ENCODE assay signal across 19 cellular contexts in genomic region chr17:4974064-4974670, GRCh38. TPM values are rescaled to one million over a fixed set of nuclear protein-coding genes. Genes with fewer than 3 reads are reported as not detected.
A peak's percentile ranks its signal among the peaks of the same experiment; 100 is the strongest.
DNase-seq lines count a peak whose midpoint lies in the region; ATAC-seq and TF ChIP-seq lines count a peak whose summit lies in the region.
"Had no signal": no experiment of that assay in that cellular context is flagged by ENCODE, and none has a peak within 500 bp of the region (broad histone marks: within the 10 kb centered on the region; RNA-seq: fewer than 3 reads in every experiment).

No MANE protein-coding gene starts in this region.

- H3K4me1 Mint-ChIP-seq in activated CD8-positive, alpha-beta memory T cell treated with anti-CD3 and anti-CD28 coated beads, Interleukin-2, amount 10 ng/mL, durations not matched to agents 7 days and 5 days = peaks cover 27% of the 10 kb centered on the region
- peaks cover 10% of the 10 kb centered on the region for H3K4me1 Mint-ChIP-seq in stimulated activated memory B cell treated with anti-CD40 and anti-IgM and Interleukin-4, amounts not matched to agents 10 μg/mL and 1 μg/mL and 100 μg/mL, for 72 hours

- H3K27me3 ChIP-seq in right atrium auricular region = no peaks in the 10 kb centered on the region
- no peaks in the 10 kb centered on the region for H3K27me3 ChIP-seq in foreskin keratinocyte
- H3K27me3 ChIP-seq: breast epithelium had no signal

- H3K4me1 ChIP-seq in right atrium auricular region (peaks cover 0 to 33% of the 10 kb centered on the region in 2 donors), foreskin keratinocyte (peaks cover 3% of the 10 kb centered on the region)
- H3K4me1 ChIP-seq: breast epithelium had no signal

- no peak for DNase-seq in activated CD8-positive, alpha-beta memory T cell treated with anti-CD3 and anti-CD28 coated beads, Interleukin-2, amount 10 ng/mL, durations not matched to agents 7 days and 5 days
- DNase-seq in activated CD8-positive, alpha-beta memory T cell treated with anti-CD3 and anti-CD28 coated beads, Interleukin-2, amount 50 U/mL, for 48 hours = no peak
- DNase-seq in right atrium auricular region (ENCODE audit: low spot score) (no peak), foreskin keratinocyte (no peak), T-helper 2 cell (no peak), NCI-H1417 treated with DMSO at 0.1 percent for 48 hours (lab: John Stamatoyannopoulos, UW) (no peak)
- DNase-seq: DMS79, GOT3, mucosa of descending colon, NCI-H2029, T-helper 1 cell, trophoblast cell, WERI-Rb-1 had no signal

- no peak overlapping the region for H3K4me3 ChIP-seq in right atrium auricular region
- H3K4me3 ChIP-seq: breast epithelium, mucosa of descending colon, smooth muscle cell had no signal

- peaks cover 42% of the 10 kb centered on the region for H3K36me3 Mint-ChIP-seq in activated CD8-positive, alpha-beta memory T cell treated with anti-CD3 and anti-CD28 coated beads, Interleukin-2, amount 10 ng/mL, durations not matched to agents 7 days and 5 days
- H3K36me3 Mint-ChIP-seq in stimulated activated memory B cell treated with anti-CD40 and anti-IgM and Interleukin-4, amounts not matched to agents 10 μg/mL and 1 μg/mL and 100 μg/mL, for 72 hours = peaks cover 54% of the 10 kb centered on the region

- H3K9me3 Mint-ChIP-seq in activated CD8-positive, alpha-beta memory T cell treated with anti-CD3 and anti-CD28 coated beads, Interleukin-2, amount 10 ng/mL, durations not matched to agents 7 days and 5 days (ENCODE audit: low read depth) = no peaks in the 10 kb centered on the region
- no peaks in the 10 kb centered on the region for H3K9me3 Mint-ChIP-seq in stimulated activated memory B cell treated with anti-CD40 and anti-IgM and Interleukin-4, amounts not matched to agents 10 μg/mL and 1 μg/mL and 100 μg/mL, for 72 hours

- H3K27ac Mint-ChIP-seq in activated CD8-positive, alpha-beta memory T cell treated with anti-CD3 and anti-CD28 coated beads, Interleukin-2, amount 10 ng/mL, durations not matched to agents 7 days and 5 days = peak overlapping the region; percentile 20
- H3K27ac Mint-ChIP-seq in stimulated activated memory B cell treated with anti-CD40 and anti-IgM and Interleukin-4, amounts not matched to agents 10 μg/mL and 1 μg/mL and 100 μg/mL, for 72 hours = peak overlapping the region; percentile 1

- CTCF ChIA-PET in activated CD8-positive, alpha-beta memory T cell treated with anti-CD3 and anti-CD28 coated beads, Interleukin-2, amount 10 ng/mL, durations not matched to agents 7 days and 5 days (lab: Charles Lee) = interaction anchor here (1.1 to 1.3 kb wide), 2 partner anchors 63 to 65 kb away, joined by 3 to 5 read pairs; no protein-coding TSS in a partner anchor

- peak overlapping the region; percentile 58 for H3K27ac ChIP-seq in angular gyrus (ENCODE audit: low read depth, low read length)
- H3K27ac ChIP-seq in right atrium auricular region = peak overlapping the region; percentile 63 to 71
- H3K27ac ChIP-seq in foreskin keratinocyte = no peak overlapping the region
- H3K27ac ChIP-seq: C4-2B, WERI-Rb-1 had no signal

- no peaks in the 10 kb centered on the region for H3K27me3 Mint-ChIP-seq in activated CD8-positive, alpha-beta memory T cell treated with anti-CD3 and anti-CD28 coated beads, Interleukin-2, amount 10 ng/mL, durations not matched to agents 7 days and 5 days
- H3K27me3 Mint-ChIP-seq in stimulated activated memory B cell treated with anti-CD40 and anti-IgM and Interleukin-4, amounts not matched to agents 10 μg/mL and 1 μg/mL and 100 μg/mL, for 72 hours = no peaks in the 10 kb centered on the region

- ATAC-seq in activated CD8-positive, alpha-beta memory T cell treated with anti-CD3 and anti-CD28 coated beads, Interleukin-2, amount 10 ng/mL, durations not matched to agents 7 days and 5 days = no peak
- no peak for ATAC-seq in stimulated activated memory B cell treated with anti-CD40 and anti-IgM and Interleukin-4, amounts not matched to agents 10 μg/mL and 1 μg/mL and 100 μg/mL, for 72 hours
- no peak for ATAC-seq in foreskin keratinocyte
- ATAC-seq: mucosa of descending colon had no signal

- TF ChIP-seq CTCF in right atrium auricular region (IDR thresholded peaks at IDR 0.05) (no peak), foreskin keratinocyte (conservative IDR thresholded peaks at IDR 0.05) (no peak)

- peaks cover 75% of the 10 kb centered on the region for H3K36me3 ChIP-seq in right atrium auricular region

- no peak overlapping the region for H3K4me3 Mint-ChIP-seq in activated CD8-positive, alpha-beta memory T cell treated with anti-CD3 and anti-CD28 coated beads, Interleukin-2, amount 10 ng/mL, durations not matched to agents 7 days and 5 days
- H3K4me3 Mint-ChIP-seq in stimulated activated memory B cell treated with anti-CD40 and anti-IgM and Interleukin-4, amounts not matched to agents 10 μg/mL and 1 μg/mL and 100 μg/mL, for 72 hours = no peak overlapping the region

- H3K9me3 ChIP-seq in right atrium auricular region = no peaks in the 10 kb centered on the region
- H3K9me3 ChIP-seq: breast epithelium, mucosa of descending colon had no signal

RNA-seq across cellular contexts. Expression of gene SPAG7, which starts 6.5 kb away (rescaled TPM):
- total RNA-seq in activated CD8-positive, alpha-beta memory T cell treated with anti-CD3 and anti-CD28 coated beads, Interleukin-2, amount 10 ng/mL, durations not matched to agents 7 days and 5 days = 10 to 100 TPM; 60.5 to 70.1 TPM
- 100 to 1,000 TPM in 1 of 2 donors, 10 to 100 TPM in 1; 83.9 to 122 TPM for total RNA-seq in right atrium auricular region
- 74.4 and 85.3 TPM in 2 replicates for total RNA-seq in foreskin keratinocyte
- polyA plus RNA-seq in foreskin keratinocyte = 103 and 113 TPM in 2 replicates

RNA-seq across cellular contexts. Expression of gene CAMTA2, which starts 13.3 kb away (rescaled TPM):
- total RNA-seq in activated CD8-positive, alpha-beta memory T cell treated with anti-CD3 and anti-CD28 coated beads, Interleukin-2, amount 10 ng/mL, durations not matched to agents 7 days and 5 days = 10 to 100 TPM; 60.6 to 72.5 TPM
- total RNA-seq in right atrium auricular region (10 to 100 TPM; 20.3 to 24.7 TPM), foreskin keratinocyte (20.2 and 25.4 TPM in 2 replicates)
- polyA plus RNA-seq in foreskin keratinocyte = 31.0 and 36.1 TPM in 2 replicates

RNA-seq across cellular contexts. Expression of gene INCA1, which starts 23.2 kb away (rescaled TPM):
- under 1 TPM; 0.20 to 0.23 TPM for total RNA-seq in activated CD8-positive, alpha-beta memory T cell treated with anti-CD3 and anti-CD28 coated beads, Interleukin-2, amount 10 ng/mL, durations not matched to agents 7 days and 5 days
- total RNA-seq in right atrium auricular region (1 to 10 TPM; 1.7 to 2.9 TPM), foreskin keratinocyte (0.14 TPM in 2 replicates)
- 0.35 and 0.37 TPM in 2 replicates for polyA plus RNA-seq in foreskin keratinocyte
- total RNA-seq: NCI-H460, smooth muscle cell had no signal

RNA-seq across cellular contexts. Expression of gene ENO3, which starts 23.2 kb away (rescaled TPM):
- 10 to 100 TPM; 27.7 to 30.8 TPM for total RNA-seq in activated CD8-positive, alpha-beta memory T cell treated with anti-CD3 and anti-CD28 coated beads, Interleukin-2, amount 10 ng/mL, durations not matched to agents 7 days and 5 days
- total RNA-seq in right atrium auricular region (100 to 1,000 TPM; 235 to 563 TPM), foreskin keratinocyte (1.8 and 2.0 TPM in 2 replicates)
- polyA plus RNA-seq in foreskin keratinocyte = 2.7 and 3.2 TPM in 2 replicates

RNA-seq across cellular contexts. Expression of gene KIF1C, which starts 23.6 kb away (rescaled TPM):
- total RNA-seq in activated CD8-positive, alpha-beta memory T cell treated with anti-CD3 and anti-CD28 coated beads, Interleukin-2, amount 10 ng/mL, durations not matched to agents 7 days and 5 days = 10 to 100 TPM; 39.8 to 51.0 TPM
- total RNA-seq in right atrium auricular region (100 to 1,000 TPM; 179 to 232 TPM), foreskin keratinocyte (106 and 110 TPM in 2 replicates)
- polyA plus RNA-seq in foreskin keratinocyte = 58.4 and 59.5 TPM in 2 replicates
